Comparison of ENCODE assay signal across 32 cellular contexts in the genomic region with DNA sequence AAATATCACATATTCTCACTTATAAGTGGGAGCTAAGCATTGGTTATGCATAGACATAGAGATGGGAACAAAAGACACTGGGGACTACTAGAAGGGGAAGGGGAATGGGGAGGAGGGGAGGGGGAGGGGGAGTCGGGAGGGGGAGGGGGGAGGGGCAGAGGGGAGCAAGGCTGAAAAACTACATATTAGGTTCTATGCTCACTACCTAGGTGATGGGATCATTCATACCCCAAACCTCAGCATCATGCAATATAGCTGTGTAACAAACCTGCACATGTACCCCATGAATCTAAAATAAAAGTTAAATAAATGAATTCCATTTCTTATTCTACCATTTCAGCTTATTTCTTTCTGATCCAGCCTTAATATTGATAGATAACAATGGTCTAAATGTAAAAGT. TPM values are rescaled to one million over a fixed set of nuclear protein-coding genes. Genes with fewer than 3 reads are reported as not detected.
"Had no signal": no experiment of that assay in that cellular context is flagged by ENCODE, and none has a peak within 500 bp of the region (broad histone marks: within the 10 kb centered on the region; RNA-seq: fewer than 3 reads in every experiment).

No MANE protein-coding gene starts in this region.

- DNase-seq: stimulated activated CD4-positive, alpha-beta T cell treated with anti-CD3 and anti-CD28 coated beads, Interleukin-2, amount 100 ng/mL, for 48 hours; stimulated activated CD4-positive, alpha-beta T cell treated with anti-CD3 and anti-CD28 coated beads, Interleukin-4, amount 100 ng/mL, for 1 hour; stimulated activated CD4-positive, alpha-beta T cell treated with anti-CD3 and anti-CD28 coated beads, Interleukin-4, amount 100 ng/mL, for 24 hours; stimulated activated CD4-positive, alpha-beta T cell treated with anti-CD3 and anti-CD28 coated beads, Interleukin-4, amount 100 ng/mL, for 4 hours; stimulated activated CD8-positive, alpha-beta memory T cell treated with anti-CD3 and anti-CD28 coated beads, Interleukin-4, amount 100 ng/mL, for 48 hours; stimulated activated naive B cell treated with anti-CD40 and anti-IgM and Interleukin-4, amounts not matched to agents 10 μg/mL and 1 μg/mL and 100 μg/mL, for 72 hours; stimulated activated naive CD4-positive, alpha-beta T cell; stimulated activated naive CD4-positive, alpha-beta T cell treated with Interleukin-2 at 50 U/mL for 16 hours; stimulated activated naive CD8-positive, alpha-beta T cell treated with anti-CD3 and anti-CD28 coated beads, Interleukin-15, amount 100 ng/mL, for 72 hours; stimulated activated naive CD8-positive, alpha-beta T cell treated with anti-CD3 and anti-CD28 coated beads, Interleukin-15, Interleukin-2, amounts not matched to agents 100 U/mL and 50 U/mL, for 24 hours; stomach; substantia nigra; testis; thyroid gland; tibial artery; transverse colon; trophoblast cell; upper lobe of left lung; upper lobe of right lung; uterus had no signal

- FAIRE-seq: urothelium cell line had no signal

- H3K36me3 ChIP-seq: stomach, suprapubic skin, thoracic aorta, thyroid gland, tibial artery, tibial nerve, transverse colon, upper lobe of left lung, upper lobe of right lung, uterus, vagina had no signal

- H3K4me1 ChIP-seq: stomach, suprapubic skin, testis, thyroid gland, tibial artery, tibial nerve, transverse colon, upper lobe of left lung, upper lobe of right lung, uterus, vagina had no signal

- H3K9me3 ChIP-seq: testis, thyroid gland, tibial artery, upper lobe of right lung, uterus, vagina had no signal

- H3K27ac ChIP-seq: stomach, suprapubic skin, testis, thoracic aorta, thyroid gland, tibial artery, tibial nerve, transverse colon, upper lobe of left lung, upper lobe of right lung, uterus, vagina had no signal

- ATAC-seq: stimulated activated effector memory CD8-positive, alpha-beta T cell treated with anti-CD3 and anti-CD28 coated beads, Interleukin-12 subunit alpha, Interleukin-12 subunit beta, amount 100 ng/mL, for 72 hours; stimulated activated memory B cell treated with anti-CD40 and anti-IgM and Interleukin-4, amounts not matched to agents 10 μg/mL and 1 μg/mL and 100 μg/mL, for 72 hours; stimulated activated naive B cell treated with anti-CD40 and anti-IgM and Interleukin-4, amounts not matched to agents 10 μg/mL and 1 μg/mL and 100 μg/mL, for 72 hours; stimulated activated naive CD8-positive, alpha-beta T cell treated with anti-CD3 and anti-CD28 coated beads, Interleukin-15, amount 100 ng/mL, for 72 hours; stimulated activated naive CD8-positive, alpha-beta T cell treated with anti-CD3 and anti-CD28 coated beads, Interleukin-15, Interleukin-2, amounts not matched to agents 100 U/mL and 50 U/mL, for 24 hours; upper lobe of right lung had no signal

- H3K27me3 ChIP-seq: stomach, testis, thyroid gland, tibial artery, tibial nerve, transverse colon, upper lobe of left lung, upper lobe of right lung, uterus, vagina had no signal

- H3K4me3 ChIP-seq: stomach, suprapubic skin, testis, thoracic aorta, thyroid gland, tibial artery, tibial nerve, transverse colon, upper lobe of left lung, upper lobe of right lung, uterus, vagina had no signal

RNA-seq across cellular contexts. Expression of a gene that starts 21.9 kb away (rescaled TPM):
- total RNA-seq: stomach, subcutaneous adipose tissue, suprapubic skin, temporal lobe, testis, thoracic aorta, tibial nerve, transverse colon, ureter, urinary bladder, uterus, vagina had no signal
- polyA plus RNA-seq: thymus, urinary bladder had no signal
